ENCODE assay signal across 8 cellular contexts in the genomic region with DNA sequence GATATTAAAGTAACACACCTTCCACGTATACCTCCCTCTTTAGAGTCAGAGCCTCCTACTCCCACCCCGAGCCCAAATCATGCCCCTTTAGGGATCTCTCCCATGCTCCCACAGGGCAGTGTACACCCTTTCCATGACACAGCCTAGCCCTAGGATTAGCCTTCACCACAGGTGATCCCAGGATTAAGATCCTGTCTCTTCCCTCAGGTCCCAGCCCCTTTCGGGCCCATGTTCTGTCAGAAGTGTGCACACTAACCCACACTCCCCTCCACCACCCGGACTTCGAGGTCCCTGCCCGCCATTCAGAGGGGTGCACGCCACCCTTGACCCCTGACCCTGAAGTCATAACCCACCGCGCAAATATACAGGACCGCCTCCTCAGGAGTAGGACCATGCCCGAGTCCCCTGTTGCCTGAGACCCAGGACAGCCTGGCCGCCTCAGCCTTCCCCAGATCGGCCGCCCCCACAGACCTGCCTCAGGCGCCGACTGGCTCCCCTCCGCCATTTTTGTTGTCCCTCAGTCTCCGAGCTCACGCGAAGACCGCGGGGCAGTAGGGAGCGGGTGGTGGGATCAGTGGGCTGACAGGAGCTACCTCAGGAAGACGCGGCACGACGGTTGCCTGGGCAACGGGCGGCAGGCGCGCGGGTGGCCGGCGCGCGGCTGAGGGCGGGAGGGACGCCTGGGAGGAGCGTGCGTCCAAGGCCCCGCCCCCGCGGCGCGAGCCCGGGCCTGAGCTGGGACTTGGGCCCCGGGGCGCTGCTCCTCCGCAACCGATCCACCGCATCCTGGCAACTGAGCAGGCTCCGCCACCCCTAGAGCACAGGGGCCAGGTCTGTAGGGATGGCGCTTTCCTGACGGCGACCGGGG. TPM values are rescaled to one million over a fixed set of nuclear protein-coding genes. Genes with fewer than 3 reads are reported as not detected.
DNase-seq lines count a peak whose midpoint lies in the region; ATAC-seq and TF ChIP-seq lines count a peak whose summit lies in the region.

A gene (minus strand): TSS at position 663 of the 868 bp plus-strand sequence.

- no peak for TF ChIP-seq CTCF in AG09309 (IDR thresholded peaks at IDR 0.05; ENCODE audit: control insufficient read depth, insufficient read depth, low read depth, low read length, missing control alignments)
- TF ChIP-seq CTCF in RWPE2 (IDR thresholded peaks at IDR 0.05; ENCODE audit: poor library complexity, severe bottlenecking) = no peak
- no peak for TF ChIP-seq CTCF in GM20000 (IDR thresholded peaks at IDR 0.05; ENCODE audit: extremely low read depth, missing control alignments)

- intact Hi-C loops in aorta (cut with DNase I) = no loop called here

- DNase-seq in AG09309 (ENCODE audit: low read depth) (no peak), RWPE2 (ENCODE audit: low spot score) (no peak), erythroblast (lab: John Stamatoyannopoulos, UW) (peak; percentile 24 to 33), aorta (peak; percentile 64 to 79), SIG-M5 (lab: John Stamatoyannopoulos, UW) (no peak), GM20000 (ENCODE audit: low spot score) (no peak)

- no peaks in the 10 kb centered on the region for H3K9me3 ChIP-seq in RWPE2 (ENCODE audit: severe bottlenecking)
- H3K9me3 ChIP-seq in mucosa of stomach (ENCODE audit: control insufficient read depth, low read length) = no peaks in the 10 kb centered on the region
- H3K9me3 ChIP-seq in aorta (ENCODE audit: control insufficient read depth, low read length) = no peaks in the 10 kb centered on the region

- WGBS in aorta, 2 donors = 5 to 6% methylated on average over 55 to 56 of the region's 56 CpGs

- peak within 1 kb of the TSS; percentile 62 for H3K9ac ChIP-seq in mucosa of stomach (ENCODE audit: low read length)

- H3K4me1 ChIP-seq in RWPE2 (ENCODE audit: insufficient read depth, poor library complexity, severe bottlenecking) (no peaks in the 10 kb centered on the region), mucosa of stomach (ENCODE audit: control insufficient read depth, insufficient read depth, low read length) (peaks cover 8% of the 10 kb centered on the region), aorta (ENCODE audit: control insufficient read depth in 1 of 2, insufficient read depth in 2 of 2, low read length in 2 of 2) (no peaks in the 10 kb centered on the region)

- H3K27me3 ChIP-seq in RWPE2 (ENCODE audit: insufficient read depth, poor library complexity, severe bottlenecking) (no peaks in the 10 kb centered on the region), mucosa of stomach (ENCODE audit: control insufficient read depth, insufficient read depth, low read length) (peaks cover 4% of the 10 kb centered on the region), aorta (ENCODE audit: control insufficient read depth in 1 of 2, insufficient read depth in 2 of 2, low read length in 1 of 2) (no peaks in the 10 kb centered on the region)

- H3K36me3 ChIP-seq in RWPE2 (ENCODE audit: low read depth) = no peaks in the 10 kb centered on the region
- H3K36me3 ChIP-seq in mucosa of stomach (ENCODE audit: control insufficient read depth, insufficient read depth, low read length) = no peaks in the 10 kb centered on the region
- no peaks in the 10 kb centered on the region for H3K36me3 ChIP-seq in aorta (ENCODE audit: control insufficient read depth in 1 of 2, insufficient read depth in 2 of 2, low read length in 1 of 2)

- H3K27ac ChIP-seq in RWPE2 (ENCODE audit: poor library complexity, severe bottlenecking) (no peak within 1 kb of the TSS), aorta (ENCODE audit: low read depth in 1 of 2, low read length in 2 of 2) (no peak within 1 kb of the TSS)

- H3K4me3 ChIP-seq in AG09309 (ENCODE audit: control insufficient read depth, low read depth, low read length) = peak within 1 kb of the TSS; percentile 27
- H3K4me3 ChIP-seq in RWPE2 (ENCODE audit: severe bottlenecking) = peak within 1 kb of the TSS; percentile 33
- peak within 1 kb of the TSS; percentile 39 for H3K4me3 ChIP-seq in mucosa of stomach (ENCODE audit: low read length)
- H3K4me3 ChIP-seq in aorta (ENCODE audit: low read length in 2 of 2) = peak within 1 kb of the TSS in 1 of 2 donors; percentile 24

- ATAC-seq in HG02588 (IDR thresholded peaks at IDR 0.05; ENCODE audit: unreplicated experiment) (peak; percentile 81), RWPE2 (ENCODE audit: low read depth) (peak; percentile 85), aorta (ENCODE audit: low FRiP score) (peak; percentile 86)

- TF ChIP-seq POLR2A in erythroblast (IDR thresholded peaks at IDR 0.05; ENCODE audit: low read length) = no peak

RNA-seq across cellular contexts. Expression of the gene that starts here (rescaled TPM):
- under 1 TPM in 1 of 2 donors, not detected in 1; 0.18 TPM for total RNA-seq in aorta
- not detected for polyA plus RNA-seq in aorta

Comparison
In these comparisons a context has a peak if more than half of its experiments do, and no peak if none do; other contexts are left out.
1. Peak in DNase-seq and ATAC-seq in aorta; RNA of the gene not detected or under 1 TPM.
2. DNase-seq: peak in erythroblast (2 of 2); none in AG09309 (single experiment), RWPE2 (single experiment), SIG-M5 (single experiment) and GM20000 (single experiment).
3. Peak in every context shown above with its lines, with median percentiles within 50 percentile points of each other: ATAC-seq.